In genomic region chr13:113151745-113152707, GRCh38 we compare ENCODE assay signal across 8 cellular contexts. TPM values are rescaled to one million over a fixed set of nuclear protein-coding genes. Genes with fewer than 3 reads are reported as not detected.
DNase-seq lines count a peak whose midpoint lies in the region; ATAC-seq lines count a peak whose summit lies in the region.

No MANE protein-coding gene starts in this region.

- H3K4me3 Mint-ChIP-seq in CD8-positive, alpha-beta memory T cell: peak overlapping the region; percentile 81 to 88 (median 84)
- peak overlapping the region; percentile 90 for H3K4me3 Mint-ChIP-seq in natural killer cell treated with Interleukin-12 subunit alpha and Interleukin-12 subunit beta and Interleukin-15 and Interleukin-18, amount 100 ng/mL, for 72 hours

- peaks cover 17 to 22% (median 21%) of the 10 kb centered on the region in 3 donors for H3K4me1 Mint-ChIP-seq in CD8-positive, alpha-beta memory T cell
- H3K4me1 Mint-ChIP-seq in natural killer cell treated with Interleukin-12 subunit alpha and Interleukin-12 subunit beta and Interleukin-15 and Interleukin-18, amount 100 ng/mL, for 72 hours (ENCODE audit: low read depth in 2 of 2): peaks cover 14% of the 10 kb centered on the region in 2 donors

- peak in 2 of 5 donors; percentile 11 to 17 for DNase-seq in CD8-positive, alpha-beta memory T cell
- peak; percentile 9 for DNase-seq in RKO (ENCODE audit: low spot score)
- DNase-seq in natural killer cell treated with Interleukin-12 subunit alpha and Interleukin-12 subunit beta and Interleukin-15 and Interleukin-18, amount 100 ng/mL, for 72 hours (ENCODE audit: low spot score): no peak
- no peak for DNase-seq in SW 1271 (lab: John Stamatoyannopoulos, UW)

- H3K4me3 ChIP-seq in CD8-positive, alpha-beta memory T cell (ENCODE audit: low read length): peak overlapping the region; percentile 66
- H3K4me3 ChIP-seq in endocrine pancreas (ENCODE audit: control insufficient read depth, insufficient read depth, low read length): no peak overlapping the region

- no peaks in the 10 kb centered on the region for H3K36me3 ChIP-seq in CD8-positive, alpha-beta memory T cell (ENCODE audit: insufficient read depth, low read length)
- no peaks in the 10 kb centered on the region for H3K36me3 ChIP-seq in endocrine pancreas (ENCODE audit: control insufficient read depth, insufficient read depth, low read length)

- peak; percentile 22 to 51 for ATAC-seq in natural killer cell treated with Interleukin-12 subunit alpha and Interleukin-12 subunit beta and Interleukin-15 and Interleukin-18, amount 100 ng/mL, for 72 hours
- no peak for ATAC-seq in GM21619 (IDR thresholded peaks at IDR 0.05; ENCODE audit: unreplicated experiment)
- ATAC-seq in GM21447 (IDR thresholded peaks at IDR 0.05; ENCODE audit: unreplicated experiment): no peak
- ATAC-seq in HG03280 (IDR thresholded peaks at IDR 0.05; ENCODE audit: unreplicated experiment): no peak

- POLR2A ChIA-PET in CD8-positive, alpha-beta memory T cell (lab: Charles Lee): no interaction called here

- H3K4me1 ChIP-seq in CD8-positive, alpha-beta memory T cell (ENCODE audit: insufficient read depth, low read length): peaks cover 14% of the 10 kb centered on the region
- H3K4me1 ChIP-seq in endocrine pancreas (ENCODE audit: control insufficient read depth, insufficient read depth, low read length): no peaks in the 10 kb centered on the region

- H3K9ac ChIP-seq in endocrine pancreas (ENCODE audit: control insufficient read depth, insufficient read depth, low read length): peak overlapping the region; percentile 24

- H3K36me3 Mint-ChIP-seq in CD8-positive, alpha-beta memory T cell: no peaks in the 10 kb centered on the region
- H3K36me3 Mint-ChIP-seq in natural killer cell treated with Interleukin-12 subunit alpha and Interleukin-12 subunit beta and Interleukin-15 and Interleukin-18, amount 100 ng/mL, for 72 hours: peaks cover 8% of the 10 kb centered on the region

- peak overlapping the region in 7 of 8 donors; percentile 39 to 94 (median 76) for H3K27ac Mint-ChIP-seq in CD8-positive, alpha-beta memory T cell
- H3K27ac Mint-ChIP-seq in natural killer cell treated with Interleukin-12 subunit alpha and Interleukin-12 subunit beta and Interleukin-15 and Interleukin-18, amount 100 ng/mL, for 72 hours: peak overlapping the region; percentile 1 to 11

- peaks cover 1 to 2% of the 10 kb centered on the region in 2 donors for H3K27me3 Mint-ChIP-seq in CD8-positive, alpha-beta memory T cell
- peaks cover 11 to 17% of the 10 kb centered on the region in 2 donors for H3K27me3 Mint-ChIP-seq in natural killer cell treated with Interleukin-12 subunit alpha and Interleukin-12 subunit beta and Interleukin-15 and Interleukin-18, amount 100 ng/mL, for 72 hours

- CTCF ChIA-PET in CD8-positive, alpha-beta memory T cell (lab: Charles Lee): no interaction called here

- H3K27me3 ChIP-seq in CD8-positive, alpha-beta memory T cell (ENCODE audit: insufficient read depth, low read length, poor library complexity, severe bottlenecking): no peaks in the 10 kb centered on the region
- H3K27me3 ChIP-seq in endocrine pancreas (ENCODE audit: control insufficient read depth, insufficient read depth, low read length): no peaks in the 10 kb centered on the region

- H3K9me3 ChIP-seq in CD8-positive, alpha-beta memory T cell (ENCODE audit: low read length): no peaks in the 10 kb centered on the region
- H3K9me3 ChIP-seq in endocrine pancreas (ENCODE audit: control insufficient read depth, low read length): no peaks in the 10 kb centered on the region

- H3K27ac ChIP-seq in CD8-positive, alpha-beta memory T cell (ENCODE audit: low read depth, low read length): no peak overlapping the region

- H3K9me3 Mint-ChIP-seq in CD8-positive, alpha-beta memory T cell: peaks cover 0 to 7% (median 0%) of the 10 kb centered on the region in 5 donors
- peaks cover 10% of the 10 kb centered on the region for H3K9me3 Mint-ChIP-seq in natural killer cell treated with Interleukin-12 subunit alpha and Interleukin-12 subunit beta and Interleukin-15 and Interleukin-18, amount 100 ng/mL, for 72 hours

RNA-seq across cellular contexts. Expression of gene PROZ, which starts 6.4 kb away (rescaled TPM):
- total RNA-seq in CD8-positive, alpha-beta memory T cell: not detected
- not detected for polyA plus RNA-seq in CD8-positive, alpha-beta memory T cell
- not detected for total RNA-seq in natural killer cell treated with Interleukin-12 subunit alpha and Interleukin-12 subunit beta and Interleukin-15 and Interleukin-18, amount 100 ng/mL, for 72 hours

RNA-seq across cellular contexts. Expression of gene F10, which starts 29.4 kb away (rescaled TPM):
- not detected for total RNA-seq in CD8-positive, alpha-beta memory T cell
- not detected for polyA plus RNA-seq in CD8-positive, alpha-beta memory T cell
- not detected for total RNA-seq in natural killer cell treated with Interleukin-12 subunit alpha and Interleukin-12 subunit beta and Interleukin-15 and Interleukin-18, amount 100 ng/mL, for 72 hours

RNA-seq across cellular contexts. Expression of gene F7, which starts 46.4 kb away (rescaled TPM):
- total RNA-seq in CD8-positive, alpha-beta memory T cell: under 1 TPM; 0.22 to 0.29 TPM
- 0.14 TPM for polyA plus RNA-seq in CD8-positive, alpha-beta memory T cell
- not detected for total RNA-seq in natural killer cell treated with Interleukin-12 subunit alpha and Interleukin-12 subunit beta and Interleukin-15 and Interleukin-18, amount 100 ng/mL, for 72 hours

RNA-seq across cellular contexts. Expression of gene PCID2, which starts 56.4 kb away (rescaled TPM):
- 10 to 100 TPM; 60.1 to 62.3 TPM for total RNA-seq in CD8-positive, alpha-beta memory T cell
- 90.4 TPM for polyA plus RNA-seq in CD8-positive, alpha-beta memory T cell
- 10 to 100 TPM; 29.4 to 68.3 TPM for total RNA-seq in natural killer cell treated with Interleukin-12 subunit alpha and Interleukin-12 subunit beta and Interleukin-15 and Interleukin-18, amount 100 ng/mL, for 72 hours

RNA-seq across cellular contexts. Expression of gene CUL4A, which starts 57.4 kb away (rescaled TPM):
- 10 to 100 TPM; 82.5 to 87.3 TPM for total RNA-seq in CD8-positive, alpha-beta memory T cell
- polyA plus RNA-seq in CD8-positive, alpha-beta memory T cell: 67.4 TPM
- 10 to 100 TPM; 51.4 to 86.2 TPM for total RNA-seq in natural killer cell treated with Interleukin-12 subunit alpha and Interleukin-12 subunit beta and Interleukin-15 and Interleukin-18, amount 100 ng/mL, for 72 hours

Comparison
In these comparisons a context has a peak if more than half of its experiments do, and no peak if none do; other contexts are left out.
1. ATAC-seq: peak in natural killer cell treated with Interleukin-12 subunit alpha and Interleukin-12 subunit beta and Interleukin-15 and Interleukin-18, amount 100 ng/mL, for 72 hours (2 of 2); none in GM21619 (single experiment), GM21447 (single experiment) and HG03280 (single experiment).